Comparison of ENCODE assay signal across 28 cellular contexts in genomic region chr16:68375801-68376536, GRCh38.
"Had no signal": no experiment of that assay in that cellular context is flagged by ENCODE, and none has a peak within 500 bp of the region (broad histone marks: within the 10 kb centered on the region; RNA-seq: fewer than 3 reads in every experiment).

No MANE protein-coding gene starts in this region.

- H3K9me3 ChIP-seq: left ventricle myocardium inferior, pancreas, prostate gland, sigmoid colon, thoracic aorta had no signal

- H3K4me3 Mint-ChIP-seq: activated B cell treated with CpG ODN at 0.5 μM for 24 hours; activated CD8-positive, alpha-beta T cell treated with anti-CD3 and anti-CD28 coated beads for 36 hours; activated T-cell treated with anti-CD3 and anti-CD28 coated beads, Interleukin-2, amount 50 U/mL, for 4 hours; activated T-helper 17 cell treated with anti-CD3 and anti-CD28 coated beads, Interleukin-2, amount 50 U/mL, for 72 hours; central memory CD8-positive, alpha-beta T cell; nephron; stimulated activated effector memory CD8-positive, alpha-beta T cell treated with anti-CD3 and anti-CD28 coated beads, Interleukin-12 subunit alpha, Interleukin-12 subunit beta, amount 100 ng/mL, for 72 hours; stimulated activated naive CD8-positive, alpha-beta T cell treated with anti-CD3 and anti-CD28 coated beads, Interleukin-15, Interleukin-2, amounts not matched to agents 100 ng/mL and 50 ng/mL, for 24 hours had no signal

- ATAC-seq: activated CD8-positive, alpha-beta T cell treated with anti-CD3 and anti-CD28 coated beads for 36 hours; activated T-cell treated with anti-CD3 and anti-CD28 coated beads, Interleukin-2, amount 50 U/mL, for 4 hours; activated T-helper 17 cell treated with anti-CD3 and anti-CD28 coated beads, Interleukin-2, amount 50 U/mL, for 72 hours; pancreas; stimulated activated effector memory CD8-positive, alpha-beta T cell treated with anti-CD3 and anti-CD28 coated beads, Interleukin-12 subunit alpha, Interleukin-12 subunit beta, amount 100 ng/mL, for 72 hours had no signal

- H3K27me3 ChIP-seq: pancreas, sigmoid colon had no signal

- H3K9me3 Mint-ChIP-seq: activated B cell treated with CpG ODN at 0.5 μM for 24 hours; activated CD8-positive, alpha-beta T cell treated with anti-CD3 and anti-CD28 coated beads for 36 hours; activated T-cell treated with anti-CD3 and anti-CD28 coated beads, Interleukin-2, amount 50 U/mL, for 4 hours; activated T-helper 17 cell treated with anti-CD3 and anti-CD28 coated beads, Interleukin-2, amount 50 U/mL, for 72 hours; central memory CD8-positive, alpha-beta T cell; nephron; stimulated activated effector memory CD8-positive, alpha-beta T cell treated with anti-CD3 and anti-CD28 coated beads, Interleukin-12 subunit alpha, Interleukin-12 subunit beta, amount 100 ng/mL, for 72 hours; stimulated activated naive CD8-positive, alpha-beta T cell treated with anti-CD3 and anti-CD28 coated beads, Interleukin-15, Interleukin-2, amounts not matched to agents 100 ng/mL and 50 ng/mL, for 24 hours had no signal

- H3K36me3 ChIP-seq: left ventricle myocardium inferior, pancreas, prostate gland, sigmoid colon, thoracic aorta had no signal

- H3K4me1 Mint-ChIP-seq: nephron had no signal

- H3K27me3 Mint-ChIP-seq: activated T-helper 17 cell treated with anti-CD3 and anti-CD28 coated beads, Interleukin-2, amount 50 U/mL, for 72 hours; central memory CD8-positive, alpha-beta T cell had no signal

- H3K4me3 ChIP-seq: left ventricle myocardium inferior, pancreas, prostate gland, sigmoid colon, thoracic aorta had no signal

- FAIRE-seq: bronchial epithelial cell, colon, endometrium, frontal cortex, islet of Langerhans, pancreas, small intestine, urothelium cell line had no signal

- H3K4me1 ChIP-seq: left ventricle myocardium inferior, pancreas, sigmoid colon had no signal

- H3K27ac Mint-ChIP-seq: activated B cell treated with CpG ODN at 0.5 μM for 24 hours; activated CD8-positive, alpha-beta T cell treated with anti-CD3 and anti-CD28 coated beads for 36 hours; activated T-helper 17 cell treated with anti-CD3 and anti-CD28 coated beads, Interleukin-2, amount 50 U/mL, for 72 hours; nephron; stimulated activated naive CD8-positive, alpha-beta T cell treated with anti-CD3 and anti-CD28 coated beads, Interleukin-15, Interleukin-2, amounts not matched to agents 100 ng/mL and 50 ng/mL, for 24 hours had no signal

- H3K36me3 Mint-ChIP-seq: stimulated activated effector memory CD8-positive, alpha-beta T cell treated with anti-CD3 and anti-CD28 coated beads, Interleukin-12 subunit alpha, Interleukin-12 subunit beta, amount 100 ng/mL, for 72 hours had no signal

- DNase-seq: activated B cell treated with CpG ODN at 0.5 μM for 24 hours; activated CD4-positive, alpha-beta T cell treated with anti-CD3 and anti-CD28 coated beads, Interleukin-2, amount 50 U/mL, for 1 hour; activated CD8-positive, alpha-beta T cell treated with anti-CD3 and anti-CD28 coated beads for 36 hours; activated gamma-delta T cell treated with Interleukin-2 at 50 U/mL for 16 hours; activated naive CD4-positive, alpha-beta T cell treated with anti-CD3 and anti-CD28 coated beads, Interleukin-2, amount 50 U/mL, for 16 hours; activated T-cell treated with anti-CD3 and anti-CD28 coated beads, Interleukin-2, amount 50 U/mL, for 4 hours; effector CD8-positive, alpha-beta T cell; glutamatergic neuron; left ventricle myocardium inferior; sigmoid colon; small intestine; stimulated activated CD4-positive, alpha-beta T cell treated with anti-CD3 and anti-CD28 coated beads, Interleukin-4, amount 100 ng/mL, for 24 hours; T-helper 2 cell; trophoblast cell had no signal

- H3K27ac ChIP-seq: left ventricle myocardium inferior, pancreas, prostate gland, sigmoid colon, thoracic aorta had no signal
